9 cellular contexts compared by ENCODE assay signal in the genomic region with DNA sequence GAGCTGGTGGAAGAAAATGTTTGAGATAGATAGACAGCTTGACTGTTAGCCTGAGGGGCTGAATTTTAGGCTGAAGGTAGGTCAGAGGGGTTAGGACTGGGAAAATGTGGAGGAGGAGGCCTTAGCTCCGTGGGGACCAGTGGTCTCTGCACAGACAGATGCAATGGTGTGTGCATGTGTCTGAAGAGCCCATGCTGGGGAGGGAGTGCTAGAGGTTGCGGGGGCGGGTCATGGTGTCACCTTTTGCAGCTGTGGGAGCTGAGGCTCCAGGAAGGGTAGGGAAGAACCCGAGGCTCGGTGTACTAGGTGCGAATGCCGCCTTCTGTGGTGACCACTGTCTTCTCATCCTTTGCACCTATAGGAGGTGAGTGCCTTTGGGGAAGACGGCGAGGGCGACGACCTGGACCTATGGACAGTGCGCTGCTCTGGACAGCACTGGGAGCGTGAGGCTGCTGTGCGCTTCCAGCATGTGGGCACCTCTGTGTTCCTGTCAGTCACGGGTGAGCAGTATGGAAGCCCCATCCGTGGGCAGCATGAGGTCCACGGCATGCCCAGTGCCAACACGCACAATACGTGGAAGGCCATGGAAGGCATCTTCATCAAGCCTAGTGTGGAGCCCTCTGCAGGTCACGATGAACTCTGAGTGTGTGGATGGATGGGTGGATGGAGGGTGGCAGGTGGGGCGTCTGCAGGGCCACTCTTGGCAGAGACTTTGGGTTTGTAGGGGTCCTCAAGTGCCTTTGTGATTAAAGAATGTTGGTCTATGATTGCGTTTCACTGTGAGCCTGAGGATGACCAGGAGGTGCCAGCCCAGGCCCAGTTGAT. TPM values are rescaled to one million over a fixed set of nuclear protein-coding genes. Genes with fewer than 3 reads are reported as not detected.
A peak's percentile ranks its signal among the peaks of the same experiment; 100 is the strongest.
DNase-seq lines count a peak whose midpoint lies in the region; ATAC-seq and TF ChIP-seq lines count a peak whose summit lies in the region.
"Had no signal": no experiment of that assay in that cellular context is flagged by ENCODE, and none has a peak within 500 bp of the region (broad histone marks: within the 10 kb centered on the region; RNA-seq: fewer than 3 reads in every experiment).

No MANE protein-coding gene starts in this region.

- H3K9me3 Mint-ChIP-seq in T-cell: no peaks in the 10 kb centered on the region

- DNase-seq in cardiac muscle cell (ENCODE audit: low read depth in 1 of 2, low spot score in 1 of 2) (no peak), Right ventricle myocardium inferior (ENCODE audit: missing footprints) (no peak), T-cell (no peak), foreskin keratinocyte (no peak), thoracic aorta (ENCODE audit: low spot score) (no peak), GOT3 (lab: John Stamatoyannopoulos, UW) (no peak)
- DNase-seq: left ventricle myocardium superior had no signal

- no peaks in the 10 kb centered on the region for H3K36me3 ChIP-seq in cardiac muscle cell
- H3K36me3 ChIP-seq in thoracic aorta: no peaks in the 10 kb centered on the region

- H3K4me3 Mint-ChIP-seq in T-cell: peak overlapping the region; percentile 77 to 88 (median 83)

- ATAC-seq in Right ventricle myocardium inferior (no peak), T-cell (replicated peaks in 1 of 4) (no peak), foreskin keratinocyte (no peak), thoracic aorta (ENCODE audit: insufficient number of reproducible peaks, low FRiP score, low read depth) (no peak), HG02588 (IDR thresholded peaks at IDR 0.05; ENCODE audit: unreplicated experiment) (no peak), GM19452 (IDR thresholded peaks at IDR 0.05; ENCODE audit: unreplicated experiment) (no peak)

- H3K27ac Mint-ChIP-seq in T-cell: peak overlapping the region; percentile 74 to 90

- H3K27ac ChIP-seq in cardiac muscle cell (no peak overlapping the region), foreskin keratinocyte (no peak overlapping the region), thoracic aorta (no peak overlapping the region)

- H3K9me3 ChIP-seq in cardiac muscle cell (ENCODE audit: low read depth) (no peaks in the 10 kb centered on the region), thoracic aorta (no peaks in the 10 kb centered on the region)

- no peaks in the 10 kb centered on the region for H3K4me1 ChIP-seq in cardiac muscle cell (ENCODE audit: low read depth)
- H3K4me1 ChIP-seq in foreskin keratinocyte: no peaks in the 10 kb centered on the region
- H3K4me1 ChIP-seq in thoracic aorta (ENCODE audit: control insufficient read depth in 1 of 2, low read depth in 2 of 2): peaks cover 0 to 17% of the 10 kb centered on the region in 2 donors

- POLR2A ChIA-PET in T-cell (lab: Charles Lee): interaction anchor here (0.6 kb wide), 3 partner anchors 27 to 543 kb away, joined by 3 to 5 read pairs (median 3); no protein-coding TSS in a partner anchor

- H3K27me3 ChIP-seq in cardiac muscle cell: no peaks in the 10 kb centered on the region
- no peaks in the 10 kb centered on the region for H3K27me3 ChIP-seq in foreskin keratinocyte
- no peaks in the 10 kb centered on the region for H3K27me3 ChIP-seq in thoracic aorta (replicated peaks; ENCODE audit: insufficient read depth)

- H3K27me3 Mint-ChIP-seq in T-cell: no peaks in the 10 kb centered on the region

- CTCF ChIA-PET in T-cell (lab: Charles Lee): interaction anchor here (0.7 to 4.3 kb wide), 4 partner anchors 12 to 15 kb away, joined by 5 to 51 read pairs (median 20); partner anchors contain the start of genes CCDC116 (in 1 of the 2) and YDJC (in 1 of the 2)

- no peak overlapping the region for H3K4me3 ChIP-seq in cardiac muscle cell
- H3K4me3 ChIP-seq in thoracic aorta: peak overlapping the region; percentile 83

- peaks cover 28 to 35% (median 33%) of the 10 kb centered on the region in 3 donors for H3K4me1 Mint-ChIP-seq in T-cell

- H3K36me3 Mint-ChIP-seq in T-cell: peaks cover 16% of the 10 kb centered on the region

- TF ChIP-seq CTCF in cardiac muscle cell (IDR thresholded peaks at IDR 0.05; ENCODE audit: low read depth, low read length) (peak; percentile 14), foreskin keratinocyte (conservative IDR thresholded peaks at IDR 0.05) (peak; percentile 32), thoracic aorta (IDR thresholded peaks at IDR 0.05) (no peak)

- intact Hi-C loops in Right ventricle myocardium inferior (cut with DNase I): no loop called here

RNA-seq across cellular contexts. Expression of gene SDF2L1, which starts 1.6 kb away (rescaled TPM):
- total RNA-seq in cardiac muscle cell (26.8 and 130 TPM in 2 replicates), Right ventricle myocardium inferior (20.7 TPM), T-cell (10 to 100 TPM; 22.1 to 55.4 (median 50.2) TPM), foreskin keratinocyte (65.4 and 72.1 TPM in 2 replicates), thoracic aorta (10 to 100 TPM; 40.9 to 54.0 TPM)
- polyA plus RNA-seq in cardiac muscle cell (28.2 and 127 TPM in 2 replicates), foreskin keratinocyte (107 and 146 TPM in 2 replicates)

RNA-seq across cellular contexts. Expression of gene CCDC116, which starts 11.2 kb away (rescaled TPM):
- total RNA-seq in cardiac muscle cell (0.57 and 0.70 TPM in 2 replicates), Right ventricle myocardium inferior (0.16 TPM), T-cell (under 1 TPM in 4 of 5 donors, not detected in 1; 0.16 to 0.79 (median 0.66) TPM), foreskin keratinocyte (0.07 and 0.10 TPM in 2 replicates), thoracic aorta (under 1 TPM in 1 of 2 donors, not detected in 1; 0.71 TPM)
- polyA plus RNA-seq in cardiac muscle cell (0.17 and 0.94 TPM in 2 replicates), foreskin keratinocyte (0.08 and 0.11 TPM in 2 replicates)
- total RNA-seq: left ventricle myocardium superior had no signal

RNA-seq across cellular contexts. Expression of gene YDJC, which starts 13.9 kb away (rescaled TPM):
- total RNA-seq in cardiac muscle cell (42.0 and 42.5 TPM in 2 replicates), Right ventricle myocardium inferior (5.4 TPM), T-cell (10 to 100 TPM; 28.3 to 69.2 (median 62.2) TPM), foreskin keratinocyte (43.9 and 44.9 TPM in 2 replicates), thoracic aorta (10 to 100 TPM; 18.3 to 32.3 TPM)
- polyA plus RNA-seq in cardiac muscle cell (31.2 and 31.8 TPM in 2 replicates), foreskin keratinocyte (63.5 and 65.7 TPM in 2 replicates)

RNA-seq across cellular contexts. Expression of gene PPIL2, which starts 22.1 kb away (rescaled TPM):
- total RNA-seq in cardiac muscle cell (23.3 and 29.2 TPM in 2 replicates), Right ventricle myocardium inferior (24.5 TPM), T-cell (10 to 100 TPM; 72.0 to 82.5 (median 79.4) TPM), foreskin keratinocyte (29.0 and 31.3 TPM in 2 replicates), thoracic aorta (10 to 100 TPM; 32.0 to 33.7 TPM)
- polyA plus RNA-seq in cardiac muscle cell (23.6 and 26.1 TPM in 2 replicates), foreskin keratinocyte (20.6 and 22.6 TPM in 2 replicates)
